ENCODE assay signal across 2 cellular contexts in the genomic region with DNA sequence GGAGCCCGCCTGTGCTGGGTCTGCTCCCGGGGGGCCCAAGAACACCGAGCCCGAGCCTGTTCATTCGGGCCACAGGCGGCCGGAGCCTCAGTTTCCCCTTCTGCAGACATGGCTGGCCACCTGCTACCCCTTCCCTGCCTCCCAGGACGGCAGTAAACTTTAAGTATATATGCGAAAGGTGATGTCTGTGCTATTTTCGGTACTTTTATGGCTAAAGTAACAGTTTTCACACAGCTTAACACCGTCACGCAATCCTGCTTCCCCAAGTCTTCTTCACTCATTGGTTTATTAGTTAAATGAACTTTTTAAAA.
TF ChIP-seq lines count a peak whose summit lies in the region.

No MANE protein-coding gene starts in this region.

TF ChIP-seq in K562, 482 proteins besides CTCF, POLR2A, EP300 and RAD21 (continued from another document):
- TF ChIP-seq, protein P1, sequence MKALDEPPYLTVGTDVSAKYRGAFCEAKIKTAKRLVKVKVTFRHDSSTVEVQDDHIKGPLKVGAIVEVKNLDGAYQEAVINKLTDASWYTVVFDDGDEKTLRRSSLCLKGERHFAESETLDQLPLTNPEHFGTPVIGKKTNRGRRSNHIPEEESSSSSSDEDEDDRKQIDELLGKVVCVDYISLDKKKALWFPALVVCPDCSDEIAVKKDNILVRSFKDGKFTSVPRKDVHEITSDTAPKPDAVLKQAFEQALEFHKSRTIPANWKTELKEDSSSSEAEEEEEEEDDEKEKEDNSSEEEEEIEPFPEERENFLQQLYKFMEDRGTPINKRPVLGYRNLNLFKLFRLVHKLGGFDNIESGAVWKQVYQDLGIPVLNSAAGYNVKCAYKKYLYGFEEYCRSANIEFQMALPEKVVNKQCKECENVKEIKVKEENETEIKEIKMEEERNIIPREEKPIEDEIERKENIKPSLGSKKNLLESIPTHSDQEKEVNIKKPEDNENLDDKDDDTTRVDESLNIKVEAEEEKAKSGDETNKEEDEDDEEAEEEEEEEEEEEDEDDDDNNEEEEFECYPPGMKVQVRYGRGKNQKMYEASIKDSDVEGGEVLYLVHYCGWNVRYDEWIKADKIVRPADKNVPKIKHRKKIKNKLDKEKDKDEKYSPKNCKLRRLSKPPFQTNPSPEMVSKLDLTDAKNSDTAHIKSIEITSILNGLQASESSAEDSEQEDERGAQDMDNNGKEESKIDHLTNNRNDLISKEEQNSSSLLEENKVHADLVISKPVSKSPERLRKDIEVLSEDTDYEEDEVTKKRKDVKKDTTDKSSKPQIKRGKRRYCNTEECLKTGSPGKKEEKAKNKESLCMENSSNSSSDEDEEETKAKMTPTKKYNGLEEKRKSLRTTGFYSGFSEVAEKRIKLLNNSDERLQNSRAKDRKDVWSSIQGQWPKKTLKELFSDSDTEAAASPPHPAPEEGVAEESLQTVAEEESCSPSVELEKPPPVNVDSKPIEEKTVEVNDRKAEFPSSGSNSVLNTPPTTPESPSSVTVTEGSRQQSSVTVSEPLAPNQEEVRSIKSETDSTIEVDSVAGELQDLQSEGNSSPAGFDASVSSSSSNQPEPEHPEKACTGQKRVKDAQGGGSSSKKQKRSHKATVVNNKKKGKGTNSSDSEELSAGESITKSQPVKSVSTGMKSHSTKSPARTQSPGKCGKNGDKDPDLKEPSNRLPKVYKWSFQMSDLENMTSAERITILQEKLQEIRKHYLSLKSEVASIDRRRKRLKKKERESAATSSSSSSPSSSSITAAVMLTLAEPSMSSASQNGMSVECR (CRISPR knock-in tag; IDR thresholded peaks at IDR 0.05) = 0 out of 2 replicates have a peak, but pooled peaks have one; percentile 14
- no peak for TF ChIP-seq TAL1 (IDR thresholded peaks at IDR 0.05)
- peak; percentile 39; the same call in 1 of the 2 replicates for TF ChIP-seq ZKSCAN1 (IDR thresholded peaks at IDR 0.05; ENCODE audit: low read depth, low read length)

TF ChIP-seq in HEK293T, 16 proteins besides CTCF, POLR2A, EP300 and RAD21 (continued from another document):
- TF ChIP-seq L3MBTL2 (conservative IDR thresholded peaks at IDR 0.05) = no peak
- TF ChIP-seq BHLHE40 (IDR thresholded peaks at IDR 0.05; ENCODE audit: borderline replicate concordance) = no peak
- TF ChIP-seq CTBP1 (IDR thresholded peaks at IDR 0.05; ENCODE audit: borderline replicate concordance) = no peak
- TF ChIP-seq ELF4 (IDR thresholded peaks at IDR 0.05) = no peak
- no peak for TF ChIP-seq LEF1 (IDR thresholded peaks at IDR 0.05; ENCODE audit: borderline replicate concordance)
- no peak for TF ChIP-seq FOXA1 (IDR thresholded peaks at IDR 0.05)
- TF ChIP-seq SP1 (IDR thresholded peaks at IDR 0.05) = no peak
- no peak for TF ChIP-seq SUZ12 (IDR thresholded peaks at IDR 0.05)
TF ChIP-seq in HEK293T: peak in this region for 0.
